Comparison of ENCODE assay signal across 22 cellular contexts in the genomic region with DNA sequence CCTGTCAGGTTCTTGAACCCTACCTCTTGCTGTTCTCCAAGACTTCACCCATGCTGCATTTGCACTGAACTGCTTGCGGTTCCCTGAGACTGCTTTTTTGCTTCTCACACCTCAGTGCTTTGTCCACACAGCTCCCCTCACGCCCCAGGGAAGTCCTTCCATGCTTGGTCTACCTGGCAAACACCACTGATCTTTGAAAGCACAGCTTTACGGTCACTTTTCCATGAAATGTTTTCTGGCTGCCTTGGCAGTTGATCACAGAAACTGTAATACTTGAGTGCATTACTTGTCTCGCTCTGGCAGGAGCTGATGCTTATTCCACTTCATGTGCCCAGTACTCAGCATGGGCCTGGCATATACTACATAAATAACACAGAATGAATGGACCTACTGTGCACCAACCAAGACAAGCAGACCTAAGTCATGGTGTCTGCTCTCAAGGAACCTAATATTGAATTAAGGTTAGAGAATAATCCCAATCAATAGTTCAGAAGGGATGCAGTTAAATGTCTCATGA.
DNase-seq lines count a peak whose midpoint lies in the region; ATAC-seq, FAIRE-seq and TF ChIP-seq lines count a peak whose summit lies in the region.
"Had no signal": no experiment of that assay in that cellular context is flagged by ENCODE, and none has a peak within 500 bp of the region (broad histone marks: within the 10 kb centered on the region; RNA-seq: fewer than 3 reads in every experiment).

No MANE protein-coding gene starts in this region.

- H3K27me3 ChIP-seq in adipocyte (replicated peaks; ENCODE audit: control insufficient read depth, insufficient read depth, low read length), result no peaks in the 10 kb centered on the region
- H3K27me3 ChIP-seq: BLaER1 had no signal

- no peaks in the 10 kb centered on the region for H3K36me3 ChIP-seq in adipocyte (ENCODE audit: control insufficient read depth, insufficient read depth, low read length, severe bottlenecking)
- no peaks in the 10 kb centered on the region for H3K36me3 ChIP-seq in kidney (ENCODE audit: control insufficient read depth in 1 of 2, insufficient read depth in 2 of 2, low read length in 2 of 2)
- H3K36me3 ChIP-seq: BLaER1 had no signal

- FAIRE-seq in kidney (lab: Jason Lieb, UNC), result no peak
- no peak for FAIRE-seq in HTR-8/SVneo (lab: Jason Lieb, UNC)
- FAIRE-seq: GM18507, HepG2 had no signal

- H3K4me3 ChIP-seq in adipocyte (ENCODE audit: low read length), result no peak overlapping the region
- H3K4me3 ChIP-seq in kidney (ENCODE audit: low read length in 2 of 2), result no peak overlapping the region
- H3K4me3 ChIP-seq: BLaER1, SK-N-MC had no signal

- TF ChIP-seq CTCF in kidney (IDR thresholded peaks at IDR 0.05; ENCODE audit: borderline replicate concordance, extremely low read depth, insufficient read depth), result no peak

- intact Hi-C loops in Right ventricle myocardium superior (cut with DNase I), result no loop called here
- intact Hi-C loops in cardiac septum (cut with DNase I), result no loop called here
- intact Hi-C loops in kidney (cut with DNase I), result no loop called here

- peak; percentile 81 for ATAC-seq in Right ventricle myocardium superior (ENCODE audit: poor library complexity)
- ATAC-seq: HepG2 had no signal

- DNase-seq in Right ventricle myocardium superior (no peak), cardiac septum (ENCODE audit: low spot score) (no peak), adipocyte (ENCODE audit: low read depth) (peak; percentile 9), kidney (no peak), HTR-8/SVneo (ENCODE audit: insufficient read length, low spot score) (no peak)
- no peak for DNase-seq in activated CD8-positive, alpha-beta memory T cell treated with anti-CD3 and anti-CD28 coated beads, Interleukin-2, amount 50 U/mL, for 48 hours
- no peak for DNase-seq in effector CD8-positive, alpha-beta T cell (lab: John Stamatoyannopoulos, UW)
- DNase-seq: CD4-positive, CD25-positive, alpha-beta regulatory T cell; DMS153; KBM-7; NCI-H1105 treated with DMSO at 0.1 percent for 48 hours; NCI-H146; NCI-H1930; NCI-H2107; NCI-H526; NCI-H82; RPMI8226; SHP77 treated with DMSO at 0.1 percent for 48 hours had no signal

- H3K9me3 ChIP-seq in adipocyte (ENCODE audit: control insufficient read depth, low read length) (peaks cover 25% of the 10 kb centered on the region), kidney (ENCODE audit: control insufficient read depth in 1 of 2, low read length in 2 of 2) (peaks cover 0 to 4% of the 10 kb centered on the region in 2 donors)

- H3K4me1 ChIP-seq in adipocyte (ENCODE audit: control insufficient read depth, insufficient read depth, low read length) (no peaks in the 10 kb centered on the region), kidney (ENCODE audit: control insufficient read depth in 1 of 2, insufficient read depth in 1 of 2, low read depth in 1 of 2, low read length in 2 of 2) (no peaks in the 10 kb centered on the region)
- H3K4me1 ChIP-seq: BLaER1 had no signal

- peak overlapping the region; percentile 2 to 46 for H3K27ac ChIP-seq in kidney (ENCODE audit: low read depth in 2 of 2, low read length in 2 of 2)
- H3K27ac ChIP-seq: BLaER1, SK-N-MC had no signal

- H3K9ac ChIP-seq in adipocyte (ENCODE audit: low read length) (no peak overlapping the region), kidney (ENCODE audit: low read length in 2 of 2) (no peak overlapping the region)
- H3K9ac ChIP-seq: BLaER1 had no signal
